Comparison of ENCODE assay signal across 8 cellular contexts in the genomic region with DNA sequence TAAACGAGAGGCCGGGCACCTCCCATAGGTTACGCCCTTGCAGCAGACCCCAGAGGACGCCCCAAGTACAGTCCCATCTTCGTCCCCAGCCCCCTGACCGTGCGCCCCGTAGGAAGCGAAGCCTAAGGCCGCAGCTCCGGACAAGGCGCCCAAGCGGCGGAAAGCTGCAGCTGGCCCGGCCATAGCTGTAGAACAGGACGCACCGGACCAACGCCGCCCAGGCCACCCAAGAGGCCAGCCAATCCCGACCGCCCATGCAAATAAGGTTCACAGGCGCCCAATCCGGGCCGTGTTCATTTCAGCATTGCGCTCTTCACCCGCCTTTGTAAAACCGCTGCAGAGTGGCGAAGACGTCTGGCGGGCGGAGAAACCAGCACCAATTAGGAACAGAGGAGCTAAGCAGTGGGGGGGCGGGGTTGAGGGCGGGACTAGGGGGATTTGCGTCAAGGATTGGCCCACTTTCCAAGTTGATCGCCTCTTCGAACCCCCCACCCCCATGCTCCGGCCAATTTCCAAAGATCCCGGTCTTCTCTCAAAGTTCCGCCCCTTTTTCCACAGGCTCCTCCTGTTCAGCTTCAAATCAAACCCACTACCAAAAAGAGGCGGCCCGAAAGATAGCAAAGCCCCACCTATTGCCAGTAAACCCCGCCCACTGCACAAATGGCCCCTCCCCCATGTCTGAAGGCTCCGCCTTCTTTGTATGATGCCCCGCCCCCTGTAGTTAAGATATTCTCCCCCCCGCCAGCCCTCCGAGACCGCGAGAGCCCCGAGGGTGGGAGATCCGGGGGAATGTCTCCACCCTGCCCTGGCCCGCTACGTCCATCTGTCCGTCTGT.
DNase-seq lines count a peak whose midpoint lies in the region; ATAC-seq lines count a peak whose summit lies in the region.

A gene (minus strand): TSS at position 196 of the 835 bp plus-strand sequence. CDS start 13 bp downstream, at position 183.

- peaks cover 5% of the 10 kb centered on the region for H3K36me3 Mint-ChIP-seq in central memory CD8-positive, alpha-beta T cell (ENCODE audit: insufficient read depth)

- DNase-seq in AG08395 (ENCODE audit: low spot score) (peak; percentile 98), NCI-H446 (lab: John Stamatoyannopoulos, UW) (peak; percentile 98 to 99), iris pigment epithelial cell (ENCODE audit: low read depth) (peak; percentile 100)
- peak; percentile 91 for DNase-seq in activated CD4-positive, CD25-positive, alpha-beta regulatory T cell treated with anti-CD3 and anti-CD28 coated beads, Interleukin-2, amount 50 U/mL, for 16 hours (ENCODE audit: low read depth, low spot score)
- peak; percentile 82 to 90 for DNase-seq in central memory CD8-positive, alpha-beta T cell (ENCODE audit: low spot score in 2 of 2)
- peak; percentile 88 to 96 for DNase-seq in stimulated activated CD4-positive, alpha-beta T cell treated with anti-CD3 and anti-CD28 coated beads, Interleukin-12 subunit alpha, Interleukin-12 subunit beta, amount 100 ng/mL, for 24 hours (ENCODE audit: low read depth in 2 of 2)

- H3K4me3 Mint-ChIP-seq in central memory CD8-positive, alpha-beta T cell: peak within 1 kb of the TSS; percentile 93

- H3K9me3 Mint-ChIP-seq in central memory CD8-positive, alpha-beta T cell: no peaks in the 10 kb centered on the region

- no peaks in the 10 kb centered on the region for H3K27me3 Mint-ChIP-seq in central memory CD8-positive, alpha-beta T cell

- ATAC-seq in GM19023 (IDR thresholded peaks at IDR 0.05; ENCODE audit: unreplicated experiment): peak; percentile 93
- peak; percentile 93 for ATAC-seq in HG03280 (IDR thresholded peaks at IDR 0.05; ENCODE audit: unreplicated experiment)
- peak; percentile 96 for ATAC-seq in central memory CD8-positive, alpha-beta T cell (replicated peaks; ENCODE audit: extremely low read depth, poor library complexity, severe bottlenecking)

- H3K4me1 Mint-ChIP-seq in central memory CD8-positive, alpha-beta T cell: peaks cover 19% of the 10 kb centered on the region

- H3K27ac Mint-ChIP-seq in central memory CD8-positive, alpha-beta T cell (ENCODE audit: low read depth): peak within 1 kb of the TSS; percentile 78

Comparison
In these comparisons a context has a peak if more than half of its experiments do, and no peak if none do; other contexts are left out.
1. Peak in every context shown above with its lines: DNase-seq and ATAC-seq.